ENCODE assay signal across 8 cellular contexts in genomic region chr3:171461087-171461917, GRCh38. TPM values are rescaled to one million over a fixed set of nuclear protein-coding genes. Genes with fewer than 3 reads are reported as not detected.
DNase-seq lines count a peak whose midpoint lies in the region; ATAC-seq and TF ChIP-seq lines count a peak whose summit lies in the region.

No MANE protein-coding gene starts in this region.

- no peak overlapping the region for H4K12ac ChIP-seq in trophoblast cell (ENCODE audit: low read depth, low read length)

- H4K91ac ChIP-seq in trophoblast cell (ENCODE audit: low read depth, low read length): no peak overlapping the region

- H3K36me3 ChIP-seq in gastroesophageal sphincter (no peaks in the 10 kb centered on the region), trophoblast cell (ENCODE audit: control insufficient read depth in 1 of 2, insufficient read depth in 2 of 2, low read length in 2 of 2) (no peaks in the 10 kb centered on the region)

- peak overlapping the region; percentile 97 for H3K4me2 ChIP-seq in trophoblast cell (ENCODE audit: low read length)

- H3K9me3 ChIP-seq in gastroesophageal sphincter (no peaks in the 10 kb centered on the region), trophoblast cell (ENCODE audit: insufficient read depth, low read depth, low read length) (no peaks in the 10 kb centered on the region)

- H3K23ac ChIP-seq in trophoblast cell (ENCODE audit: low read length): peak overlapping the region; percentile 38

- no peaks in the 10 kb centered on the region for H3K79me1 ChIP-seq in trophoblast cell (ENCODE audit: low read length)

- no peak overlapping the region for H2BK5ac ChIP-seq in trophoblast cell (ENCODE audit: low read depth, low read length, poor library complexity)

- no peak overlapping the region for H2BK120ac ChIP-seq in trophoblast cell (ENCODE audit: insufficient read depth, low read length, poor library complexity)

- peak overlapping the region; percentile 87 to 91 for H3K4me3 ChIP-seq in gastroesophageal sphincter
- peak overlapping the region; percentile 83 for H3K4me3 ChIP-seq in trophoblast cell (ENCODE audit: low read depth, low read length)

- no peak overlapping the region for H2AK5ac ChIP-seq in trophoblast cell (ENCODE audit: low read length)

- no peak overlapping the region for H3K4ac ChIP-seq in trophoblast cell (ENCODE audit: low read depth, low read length)

- TF ChIP-seq CTCF in gastroesophageal sphincter (IDR thresholded peaks at IDR 0.05): no peak

- ATAC-seq in Right ventricle myocardium inferior (peak; percentile 2), HG02885 (IDR thresholded peaks at IDR 0.05; ENCODE audit: poor library complexity, unreplicated experiment) (peak; percentile 29), gastroesophageal sphincter (peak; percentile 39)

- H3K79me2 ChIP-seq in trophoblast cell (ENCODE audit: control insufficient read depth, insufficient read depth, low read length, poor library complexity): no peaks in the 10 kb centered on the region

- no peak overlapping the region for H3K14ac ChIP-seq in trophoblast cell (ENCODE audit: low read length)

- no peak overlapping the region for H4K8ac ChIP-seq in trophoblast cell (ENCODE audit: low read depth, low read length)

- no peak overlapping the region for H3K18ac ChIP-seq in trophoblast cell (ENCODE audit: low read length)

- WGBS in gastroesophageal sphincter (ENCODE audit: low coverage in 1 of 2), 2 donors: 4 to 5% methylated on average over 10 to 19 of the region's 22 CpGs
- WGBS in trophoblast cell (ENCODE audit: extremely low coverage, insufficient coverage, insufficient read length): no CpG with 5 or more reads among the region's 22 CpGs

- peak overlapping the region; percentile 40 for H2AFZ ChIP-seq in trophoblast cell (ENCODE audit: insufficient read depth, low read length, poor library complexity)

- TF ChIP-seq EP300 in gastroesophageal sphincter (IDR thresholded peaks at IDR 0.05): no peak

- DNase-seq in Right ventricle myocardium inferior (ENCODE audit: missing footprints) (no peak), cardiac septum (ENCODE audit: low spot score) (no peak), NCI-H2196 (lab: John Stamatoyannopoulos, UW; ENCODE audit: unreplicated experiment) (peak; percentile 81), trophoblast cell (peak; percentile 35 to 50), GM19240 (ENCODE audit: insufficient read length, low spot score) (no peak)
- peak; percentile 17 for DNase-seq in activated T-helper 9 cell treated with anti-CD3 and anti-CD28 coated beads, Interleukin-2, amount 50 U/mL, for 16 hours (ENCODE audit: low read depth)

- peak overlapping the region; percentile 54 to 92 (median 84) for H3K27ac ChIP-seq in gastroesophageal sphincter
- no peak overlapping the region for H3K27ac ChIP-seq in trophoblast cell (ENCODE audit: low read depth, low read length)

- no peaks in the 10 kb centered on the region for H3K27me3 ChIP-seq in gastroesophageal sphincter
- peaks cover 7% of the 10 kb centered on the region for H3K27me3 ChIP-seq in trophoblast cell (ENCODE audit: insufficient read depth, low read length)

- TF ChIP-seq POLR2A in gastroesophageal sphincter (IDR thresholded peaks at IDR 0.05): no peak

- H3K4me1 ChIP-seq in gastroesophageal sphincter (peaks cover 0 to 41% (median 20%) of the 10 kb centered on the region in 3 donors), trophoblast cell (ENCODE audit: control insufficient read depth in 1 of 2, insufficient read depth in 2 of 2, low read length in 2 of 2) (peaks cover 6 to 13% of the 10 kb centered on the region in 2 experiments)

- H2BK12ac ChIP-seq in trophoblast cell (ENCODE audit: low read length): no peak overlapping the region

- intact Hi-C loops in Right ventricle myocardium inferior (cut with DNase I) (loop anchor here (2.0 kb wide), 1 partner anchor 103 kb away; no protein-coding TSS in a partner anchor), cardiac septum (cut with DNase I) (loop anchor here (5.0 kb wide), 2 partner anchors 101 to 274 kb away; no protein-coding TSS in a partner anchor)

- no peak overlapping the region for H3K9ac ChIP-seq in trophoblast cell (ENCODE audit: low read length)

RNA-seq across cellular contexts. Expression of gene TNIK, which starts 1.1 kb away (rescaled TPM):
- total RNA-seq in Right ventricle myocardium inferior (29.1 TPM), cardiac septum (42.2 TPM), gastroesophageal sphincter (10 to 100 TPM; 32.9 to 41.7 (median 38.0) TPM)
- 0.75 and 0.96 TPM in 2 replicates for polyA plus RNA-seq in trophoblast cell (2013)

Comparison
In these comparisons a context has a peak if more than half of its experiments do, and no peak if none do; other contexts are left out.
1. DNase-seq: peak in NCI-H2196 (single experiment), activated T-helper 9 cell treated with anti-CD3 and anti-CD28 coated beads, Interleukin-2, amount 50 U/mL, for 16 hours (single experiment) and trophoblast cell (2 of 2); none in Right ventricle myocardium inferior (single experiment), cardiac septum (single experiment) and GM19240 (single experiment).
2. Peak in every context shown above with its lines, with median percentiles within 50 percentile points of each other: ATAC-seq.